In genomic region chr1:67053535-67053784, GRCh38 we compare ENCODE assay signal across 8 cellular contexts. TPM values are rescaled to one million over a fixed set of nuclear protein-coding genes. Genes with fewer than 3 reads are reported as not detected.
DNase-seq lines count a peak whose midpoint lies in the region; ATAC-seq and TF ChIP-seq lines count a peak whose summit lies in the region.

No MANE protein-coding gene starts in this region.

- DNase-seq in T-helper 17 cell: peak in 2 of 3 donors; percentile 24 to 26
- no peak for DNase-seq in effector memory CD4-positive, alpha-beta T cell
- DNase-seq in mesendoderm: no peak
- DNase-seq in transverse colon: peak; percentile 79
- no peak for DNase-seq in glomerular visceral epithelial cell (ENCODE audit: extremely low spot score)

- peak overlapping the region; percentile 71 for H3K4me2 ChIP-seq in mesendoderm (ENCODE audit: low read length)

- no peak overlapping the region for H2BK5ac ChIP-seq in mesendoderm (ENCODE audit: low read length)

- H3K79me2 ChIP-seq in mesendoderm (ENCODE audit: control insufficient read depth, insufficient read depth, low read length): no peaks in the 10 kb centered on the region

- H3K4me1 ChIP-seq in effector memory CD4-positive, alpha-beta T cell (ENCODE audit: control insufficient read depth, insufficient read depth, low read length, poor library complexity, severe bottlenecking): peaks cover 7% of the 10 kb centered on the region
- no peaks in the 10 kb centered on the region for H3K4me1 ChIP-seq in mesendoderm (ENCODE audit: control insufficient read depth, low read depth, low read length)
- peaks cover 0 to 39% (median 22%) of the 10 kb centered on the region in 4 donors for H3K4me1 ChIP-seq in transverse colon

- H3K56ac ChIP-seq in mesendoderm (ENCODE audit: low read length): peak overlapping the region; percentile 95

- H3K4me3 Mint-ChIP-seq in T-helper 17 cell: peak overlapping the region; percentile 96

- peak overlapping the region; percentile 93 for H3K27ac Mint-ChIP-seq in T-helper 17 cell

- ATAC-seq in GM18519 (IDR thresholded peaks at IDR 0.05; ENCODE audit: low FRiP score, unreplicated experiment): peak; percentile 27
- peak; percentile 32 for ATAC-seq in HG02981 (IDR thresholded peaks at IDR 0.05; ENCODE audit: unreplicated experiment)
- peak; percentile 51 for ATAC-seq in T-helper 17 cell

- intact Hi-C loops in transverse colon (cut with DNase I; ENCODE audit: low total_unique reads): loop anchor here (5.0 kb wide), 1 partner anchor 56 kb away; no protein-coding TSS in a partner anchor

- H3K36me3 ChIP-seq in effector memory CD4-positive, alpha-beta T cell (ENCODE audit: control insufficient read depth, insufficient read depth, low read length): peaks cover 8% of the 10 kb centered on the region
- H3K36me3 ChIP-seq in mesendoderm (ENCODE audit: control insufficient read depth, insufficient read depth, low read length) (no peaks in the 10 kb centered on the region), transverse colon (peaks cover 0 to 16% (median 7%) of the 10 kb centered on the region in 4 donors)

- peaks cover 6% of the 10 kb centered on the region for H3K27me3 Mint-ChIP-seq in T-helper 17 cell

- peak overlapping the region; percentile 91 for H3K4ac ChIP-seq in mesendoderm (ENCODE audit: low read depth, low read length)

- no peak overlapping the region for H2BK15ac ChIP-seq in mesendoderm (replicated peaks; ENCODE audit: low read depth)

- H3K18ac ChIP-seq in mesendoderm (ENCODE audit: low read length): peak overlapping the region; percentile 89

- H4K8ac ChIP-seq in mesendoderm (ENCODE audit: low read depth, low read length): no peak overlapping the region

- H3K4me3 ChIP-seq in effector memory CD4-positive, alpha-beta T cell (ENCODE audit: insufficient read depth, low read depth, low read length, poor library complexity, severe bottlenecking): peak overlapping the region; percentile 87
- H3K4me3 ChIP-seq in mesendoderm (ENCODE audit: low read length) (peak overlapping the region; percentile 73), transverse colon (peak overlapping the region; percentile 81 to 88 (median 84))

- TF ChIP-seq POLR2A in transverse colon (IDR thresholded peaks at IDR 0.05): no peak

- no CpG with 5 or more reads among the region's 34 CpGs for WGBS in mesendoderm (ENCODE audit: extremely low coverage, insufficient coverage, low lambda C conversion rate)
- 1% methylated on average over 11 of the region's 34 CpGs; no CpG with 5 or more reads in 1 of the 2 donors for WGBS in transverse colon (ENCODE audit: low coverage in 1 of 2), 2 donors

- peaks cover 2% of the 10 kb centered on the region for H3K36me3 Mint-ChIP-seq in T-helper 17 cell (ENCODE audit: low read depth)

- peaks cover 24% of the 10 kb centered on the region for H3K4me1 Mint-ChIP-seq in T-helper 17 cell

- peak overlapping the region; percentile 83 for H3K23ac ChIP-seq in mesendoderm (ENCODE audit: low read length)

- no peaks in the 10 kb centered on the region for H3K79me1 ChIP-seq in mesendoderm (ENCODE audit: low read length)

- H3K27ac ChIP-seq in 22Rv1: peak overlapping the region; percentile 84
- H3K27ac ChIP-seq in effector memory CD4-positive, alpha-beta T cell (ENCODE audit: insufficient read depth, low read length, poor library complexity, severe bottlenecking): peak overlapping the region; percentile 90
- peak overlapping the region; percentile 94 for H3K27ac ChIP-seq in mesendoderm (ENCODE audit: low read depth, low read length)
- H3K27ac ChIP-seq in transverse colon: peak overlapping the region; percentile 96 to 99 (median 98)

- in situ Hi-C loops in transverse colon (cut with MboI; ENCODE audit: low pct_ligation_motif_present in 1 of 4, low pct_unique_long_range_greater_than_20kb in 1 of 4, low sequenced_read_pairs in 3 of 4): no loop called here

- TF ChIP-seq CTCF in 22Rv1 (IDR thresholded peaks at IDR 0.05) (no peak), transverse colon (IDR thresholded peaks at IDR 0.05) (no peak)

- no peak overlapping the region for H2BK120ac ChIP-seq in mesendoderm (ENCODE audit: low read depth, low read length)

- no peaks in the 10 kb centered on the region for H3K9me3 ChIP-seq in T-helper 17 cell (ENCODE audit: control insufficient read depth, low read length, poor library complexity, severe bottlenecking)
- H3K9me3 ChIP-seq in effector memory CD4-positive, alpha-beta T cell (ENCODE audit: control insufficient read depth, low read length): no peaks in the 10 kb centered on the region
- H3K9me3 ChIP-seq in transverse colon: no peaks in the 10 kb centered on the region

- no peak overlapping the region for H4K5ac ChIP-seq in mesendoderm (ENCODE audit: low read length)

- H3K27me3 ChIP-seq in effector memory CD4-positive, alpha-beta T cell (replicated peaks; ENCODE audit: control insufficient read depth, insufficient read depth, low read length, poor library complexity, severe bottlenecking): no peaks in the 10 kb centered on the region
- H3K27me3 ChIP-seq in mesendoderm (ENCODE audit: insufficient read depth, low read length, poor library complexity): no peaks in the 10 kb centered on the region
- no peaks in the 10 kb centered on the region for H3K27me3 ChIP-seq in transverse colon

- H2AK5ac ChIP-seq in mesendoderm (ENCODE audit: low read length): no peak overlapping the region

- no peak for TF ChIP-seq EP300 in transverse colon (IDR thresholded peaks at IDR 0.05; ENCODE audit: low read depth)

- peak overlapping the region; percentile 85 for H3K9ac ChIP-seq in mesendoderm (ENCODE audit: low read length)

RNA-seq across cellular contexts. Expression of gene SLC35D1, which starts 0.5 kb away (rescaled TPM):
- total RNA-seq in T-helper 17 cell: 10 to 100 TPM; 10.5 to 14.1 TPM
- polyA plus RNA-seq in mesendoderm (2013, experiment 1 of 2): 2.9 TPM
- 2.5 TPM for polyA plus RNA-seq in mesendoderm (2013, experiment 2 of 2)
- total RNA-seq in transverse colon: 10 to 100 TPM in 3 of 4 donors, 1 to 10 TPM in 1; 10.0 to 68.6 (median 51.9) TPM

Comparison
In these comparisons a context has a peak if more than half of its experiments do, and no peak if none do; other contexts are left out.
1. DNase-seq: peak in T-helper 17 cell (2 of 3) and transverse colon (single experiment); none in effector memory CD4-positive, alpha-beta T cell (0 of 3), mesendoderm (single experiment) and glomerular visceral epithelial cell (single experiment).
2. Peak in every context shown above with its lines, with median percentiles within 50 percentile points of each other: H3K27ac ChIP-seq, ATAC-seq and H3K4me3 ChIP-seq.